ENCODE assay signal across 9 cellular contexts in genomic region chr10:72097448-72098300, GRCh38. TPM values are rescaled to one million over a fixed set of nuclear protein-coding genes. Genes with fewer than 3 reads are reported as not detected.
DNase-seq lines count a peak whose midpoint lies in the region; ATAC-seq and TF ChIP-seq lines count a peak whose summit lies in the region.
"Had no signal": no experiment of that assay in that cellular context is flagged by ENCODE, and none has a peak within 500 bp of the region (broad histone marks: within the 10 kb centered on the region; RNA-seq: fewer than 3 reads in every experiment).

No MANE protein-coding gene starts in this region.

- no peaks in the 10 kb centered on the region for H3K9me3 ChIP-seq in upper lobe of right lung
- no peaks in the 10 kb centered on the region for H3K9me3 ChIP-seq in vagina
- no peaks in the 10 kb centered on the region for H3K9me3 ChIP-seq in sigmoid colon

- DNase-seq in activated naive CD4-positive, alpha-beta T cell treated with anti-CD3 and anti-CD28 coated beads, Interleukin-2, amount 50 U/mL, for 72 hours (ENCODE audit: low spot score in 2 of 2), result no peak
- no peak for DNase-seq in activated naive CD4-positive, alpha-beta T cell treated with anti-CD3 and anti-CD28 coated beads, Interleukin-2, amount 50 U/mL, for 16 hours
- DNase-seq in activated T-cell treated with anti-CD3 and anti-CD28 coated beads, Interleukin-2, amount 50 U/mL, for 72 hours, result peak; percentile 36 to 47
- DNase-seq in left ventricle myocardium superior, result no peak
- DNase-seq in upper lobe of right lung, result no peak
- DNase-seq in vagina (ENCODE audit: extremely low spot score in 2 of 2), result no peak
- no peak for DNase-seq in sigmoid colon

- TF ChIP-seq CTCF in upper lobe of right lung (IDR thresholded peaks at IDR 0.05) (no peak), vagina (IDR thresholded peaks at IDR 0.05) (no peak), sigmoid colon (IDR thresholded peaks at IDR 0.05) (no peak)

- peak; percentile 63 to 67 for ATAC-seq in activated naive CD4-positive, alpha-beta T cell treated with anti-CD3 and anti-CD28 coated beads, Interleukin-2, amount 50 U/mL, for 72 hours
- peak; percentile 77 to 80 for ATAC-seq in activated T-cell treated with anti-CD3 and anti-CD28 coated beads, Interleukin-2, amount 50 U/mL, for 72 hours (replicated peaks in 1 of 2)
- ATAC-seq in left ventricle myocardium superior (peak; percentile 93), upper lobe of right lung (peak; percentile 72), GM18498 (IDR thresholded peaks at IDR 0.05; ENCODE audit: unreplicated experiment) (no peak)
- ATAC-seq: natural killer cell treated with Interleukin-12 subunit alpha and Interleukin-12 subunit beta and Interleukin-15 and Interleukin-18, amount 100 ng/mL, for 72 hours had no signal

- peaks cover 29% of the 10 kb centered on the region for H3K36me3 ChIP-seq in upper lobe of right lung
- peaks cover 0 to 21% of the 10 kb centered on the region in 2 donors for H3K36me3 ChIP-seq in vagina
- H3K36me3 ChIP-seq in sigmoid colon, result peaks cover 0 to 42% (median 10%) of the 10 kb centered on the region in 4 donors

- TF ChIP-seq POLR2A in vagina (IDR thresholded peaks at IDR 0.05), result no peak
- TF ChIP-seq POLR2A in sigmoid colon (IDR thresholded peaks at IDR 0.05), result no peak

- H3K4me1 Mint-ChIP-seq in activated T-cell treated with anti-CD3 and anti-CD28 coated beads, Interleukin-2, amount 50 U/mL, for 72 hours (ENCODE audit: low read depth), result peaks cover 80% of the 10 kb centered on the region

- H3K27ac ChIP-seq in upper lobe of right lung (no peak overlapping the region), vagina (no peak overlapping the region), sigmoid colon (no peak overlapping the region)

- peak overlapping the region; percentile 36 to 86 for H3K4me3 Mint-ChIP-seq in activated T-cell treated with anti-CD3 and anti-CD28 coated beads, Interleukin-2, amount 50 U/mL, for 72 hours
- H3K4me3 Mint-ChIP-seq: natural killer cell treated with Interleukin-12 subunit alpha and Interleukin-12 subunit beta and Interleukin-15 and Interleukin-18, amount 100 ng/mL, for 72 hours had no signal

- WGBS in sigmoid colon, 2 donors, result 51 to 83% methylated on average over 9 of the region's 9 CpGs

- TF ChIP-seq EP300 in sigmoid colon (IDR thresholded peaks at IDR 0.05), result no peak

- no peaks in the 10 kb centered on the region for H3K9me3 Mint-ChIP-seq in activated naive CD4-positive, alpha-beta T cell treated with anti-CD3 and anti-CD28 coated beads, Interleukin-2, amount 50 U/mL, for 72 hours
- H3K9me3 Mint-ChIP-seq in activated T-cell treated with anti-CD3 and anti-CD28 coated beads, Interleukin-2, amount 50 U/mL, for 72 hours, result no peaks in the 10 kb centered on the region
- H3K9me3 Mint-ChIP-seq: natural killer cell treated with Interleukin-12 subunit alpha and Interleukin-12 subunit beta and Interleukin-15 and Interleukin-18, amount 100 ng/mL, for 72 hours had no signal

- H3K27me3 ChIP-seq in upper lobe of right lung, result no peaks in the 10 kb centered on the region
- H3K27me3 ChIP-seq in vagina, result no peaks in the 10 kb centered on the region
- H3K27me3 ChIP-seq in sigmoid colon, result no peaks in the 10 kb centered on the region

- no peaks in the 10 kb centered on the region for H3K4me1 ChIP-seq in upper lobe of right lung
- no peaks in the 10 kb centered on the region for H3K4me1 ChIP-seq in vagina
- H3K4me1 ChIP-seq in sigmoid colon, result no peaks in the 10 kb centered on the region

- H3K27me3 Mint-ChIP-seq in activated T-cell treated with anti-CD3 and anti-CD28 coated beads, Interleukin-2, amount 50 U/mL, for 72 hours (ENCODE audit: low read depth), result no peaks in the 10 kb centered on the region
- H3K27me3 Mint-ChIP-seq: natural killer cell treated with Interleukin-12 subunit alpha and Interleukin-12 subunit beta and Interleukin-15 and Interleukin-18, amount 100 ng/mL, for 72 hours had no signal

- H3K36me3 Mint-ChIP-seq in activated naive CD4-positive, alpha-beta T cell treated with anti-CD3 and anti-CD28 coated beads, Interleukin-2, amount 50 U/mL, for 72 hours, result peaks cover 28 to 37% of the 10 kb centered on the region in 2 donors
- peaks cover 15 to 27% of the 10 kb centered on the region in 2 donors for H3K36me3 Mint-ChIP-seq in activated T-cell treated with anti-CD3 and anti-CD28 coated beads, Interleukin-2, amount 50 U/mL, for 72 hours (ENCODE audit: insufficient read depth in 2 of 2)

- H3K4me3 ChIP-seq in upper lobe of right lung (no peak overlapping the region), vagina (no peak overlapping the region), sigmoid colon (no peak overlapping the region)

- peak overlapping the region; percentile 80 to 85 for H3K27ac Mint-ChIP-seq in activated naive CD4-positive, alpha-beta T cell treated with anti-CD3 and anti-CD28 coated beads, Interleukin-2, amount 50 U/mL, for 72 hours
- H3K27ac Mint-ChIP-seq in activated T-cell treated with anti-CD3 and anti-CD28 coated beads, Interleukin-2, amount 50 U/mL, for 72 hours, result peak overlapping the region; percentile 48
- H3K27ac Mint-ChIP-seq: natural killer cell treated with Interleukin-12 subunit alpha and Interleukin-12 subunit beta and Interleukin-15 and Interleukin-18, amount 100 ng/mL, for 72 hours had no signal

- intact Hi-C loops in left ventricle myocardium superior (cut with micrococcal nuclease), result no loop called here
- intact Hi-C loops in upper lobe of right lung (cut with DNase I), result no loop called here
- intact Hi-C loops in vagina (cut with DNase I), result no loop called here
- intact Hi-C loops in sigmoid colon (cut with DNase I), result no loop called here

RNA-seq across cellular contexts. Expression of gene SPOCK2, which starts 9.3 kb away (rescaled TPM):
- total RNA-seq in activated naive CD4-positive, alpha-beta T cell treated with anti-CD3 and anti-CD28 coated beads, Interleukin-2, amount 50 U/mL, for 72 hours, result 100 to 1,000 TPM; 170 to 209 TPM
- total RNA-seq in activated T-cell treated with anti-CD3 and anti-CD28 coated beads, Interleukin-2, amount 50 U/mL, for 72 hours, result 100 to 1,000 TPM; 253 to 291 TPM
- 12.7 TPM for total RNA-seq in left ventricle myocardium superior
- total RNA-seq in upper lobe of right lung, result 187 TPM
- total RNA-seq in vagina, result 46.9 TPM
- 1 to 10 TPM; 5.8 to 10.0 (median 8.5) TPM for total RNA-seq in sigmoid colon
- polyA plus RNA-seq in sigmoid colon, result 10 to 100 TPM in 1 of 3 donors, 1 to 10 TPM in 1, under 1 TPM in 1; 0.60 to 59.5 (median 2.8) TPM

Comparison
In these comparisons a context has a peak if more than half of its experiments do, and no peak if none do; other contexts are left out.
1. DNase-seq: peak in activated T-cell treated with anti-CD3 and anti-CD28 coated beads, Interleukin-2, amount 50 U/mL, for 72 hours (2 of 2); none in activated naive CD4-positive, alpha-beta T cell treated with anti-CD3 and anti-CD28 coated beads, Interleukin-2, amount 50 U/mL, for 72 hours (0 of 2), activated naive CD4-positive, alpha-beta T cell treated with anti-CD3 and anti-CD28 coated beads, Interleukin-2, amount 50 U/mL, for 16 hours (single experiment), left ventricle myocardium superior (single experiment), upper lobe of right lung (single experiment), vagina (0 of 2) and sigmoid colon (single experiment).